In genomic region chr1:183222909-183223308, GRCh38 we compare ENCODE assay signal across 28 cellular contexts. TPM values are rescaled to one million over a fixed set of nuclear protein-coding genes. Genes with fewer than 3 reads are reported as not detected.
"Had no signal": no experiment of that assay in that cellular context is flagged by ENCODE, and none has a peak within 500 bp of the region (broad histone marks: within the 10 kb centered on the region; RNA-seq: fewer than 3 reads in every experiment).

No MANE protein-coding gene starts in this region.

- H3K79me2 ChIP-seq: parathyroid adenoma had no signal

- H3K4me2 ChIP-seq: neural progenitor cell had no signal

- H3K27ac ChIP-seq: left ventricle myocardium inferior, neural progenitor cell, neutrophil, parathyroid adenoma, right atrium auricular region, skin epidermis, stomach, testis, tibial artery, upper lobe of right lung had no signal

- DNase-seq: hippocampal formation; kidney; left colon; left ventricle myocardium inferior; mesendoderm; naive B cell; natural killer cell; nephron progenitor cell; occipital lobe; stimulated activated CD4-positive, alpha-beta T cell treated with anti-CD3 and anti-CD28 coated beads, Interleukin-12 subunit alpha, Interleukin-12 subunit beta, amount 100 ng/mL, for 4 hours; stimulated activated CD4-positive, alpha-beta T cell treated with anti-CD3 and anti-CD28 coated beads, Interleukin-15, amount 100 ng/mL, for 24 hours; stimulated activated CD4-positive, alpha-beta T cell treated with anti-CD3 and anti-CD28 coated beads, Interleukin-2, amount 100 ng/mL, for 24 hours; stimulated activated CD4-positive, alpha-beta T cell treated with anti-CD3 and anti-CD28 coated beads, Interleukin-4, amount 100 ng/mL, for 1 hour; stimulated activated naive B cell treated with anti-CD40 and anti-IgM and Interleukin-4, amounts not matched to agents 10 μg/mL and 1 μg/mL and 100 μg/mL, for 72 hours; stimulated activated naive CD8-positive, alpha-beta T cell treated with anti-CD3 and anti-CD28 coated beads, Interleukin-15, Interleukin-2, amounts not matched to agents 100 U/mL and 50 U/mL, for 24 hours; stomach; testis; tibial artery; upper lobe of right lung had no signal

- H2AFZ ChIP-seq: neural progenitor cell, parathyroid adenoma had no signal

- ATAC-seq: left colon; natural killer cell; sciatic nerve; stimulated activated naive B cell treated with anti-CD40 and anti-IgM and Interleukin-4, amounts not matched to agents 10 μg/mL and 1 μg/mL and 100 μg/mL, for 72 hours; stimulated activated naive CD8-positive, alpha-beta T cell treated with anti-CD3 and anti-CD28 coated beads, Interleukin-15, Interleukin-2, amounts not matched to agents 100 U/mL and 50 U/mL, for 24 hours; upper lobe of right lung had no signal

- FAIRE-seq: kidney, urothelium cell line had no signal

- H3K27me3 ChIP-seq: neural progenitor cell, right atrium auricular region, stomach, testis, tibial artery, upper lobe of right lung had no signal

- H3K9me3 ChIP-seq: left ventricle myocardium inferior, neutrophil, right atrium auricular region, stomach, testis, tibial artery, upper lobe of right lung had no signal

- H3K4me1 ChIP-seq: parathyroid adenoma, testis had no signal

- H3K9ac ChIP-seq: neural progenitor cell, parathyroid adenoma had no signal

- H3K4me3 ChIP-seq: left ventricle myocardium inferior, lung, neural progenitor cell, right atrium auricular region, skin epidermis, stomach, testis, tibial artery, upper lobe of right lung had no signal

- H3K36me3 ChIP-seq: left ventricle myocardium inferior, neural progenitor cell, neutrophil, right atrium auricular region, stomach, tibial artery, upper lobe of right lung had no signal

RNA-seq across cellular contexts. Expression of gene LAMC2, which starts 36.8 kb away (rescaled TPM):
- total RNA-seq: mononuclear cell, natural killer cell had no signal
